In genomic region chr15:31302029-31302657, GRCh38 we compare ENCODE assay signal across 14 cellular contexts. TPM values are rescaled to one million over a fixed set of nuclear protein-coding genes. Genes with fewer than 3 reads are reported as not detected.
DNase-seq lines count a peak whose midpoint lies in the region; ATAC-seq and TF ChIP-seq lines count a peak whose summit lies in the region.
"Had no signal": no experiment of that assay in that cellular context is flagged by ENCODE, and none has a peak within 500 bp of the region (broad histone marks: within the 10 kb centered on the region; RNA-seq: fewer than 3 reads in every experiment).

No MANE protein-coding gene starts in this region.

- no peaks in the 10 kb centered on the region for H3K36me3 ChIP-seq in OCI-LY7 (ENCODE audit: insufficient read depth, low read length)
- no peaks in the 10 kb centered on the region for H3K36me3 ChIP-seq in brain microvascular endothelial cell (replicated peaks)
- H3K36me3 ChIP-seq: thoracic aorta had no signal

- peaks cover 93% of the 10 kb centered on the region for H3K4me1 ChIP-seq in OCI-LY7 (ENCODE audit: insufficient read depth, low read length, poor library complexity, severe bottlenecking)

- peak overlapping the region; percentile 99 for H3K27ac Mint-ChIP-seq in glutamatergic neuron (ENCODE audit: unreplicated experiment)
- H3K27ac Mint-ChIP-seq in stimulated activated naive B cell treated with anti-CD40 and anti-IgM and Interleukin-4, amounts not matched to agents 10 μg/mL and 1 μg/mL and 100 μg/mL, for 72 hours, result peak overlapping the region; percentile 59

- H3K79me2 ChIP-seq in OCI-LY7 (ENCODE audit: insufficient read depth, low read depth, low read length), result no peaks in the 10 kb centered on the region

- H3K9me3 Mint-ChIP-seq in glutamatergic neuron (ENCODE audit: unreplicated experiment), result peaks cover 31% of the 10 kb centered on the region
- no peaks in the 10 kb centered on the region for H3K9me3 Mint-ChIP-seq in stimulated activated naive B cell treated with anti-CD40 and anti-IgM and Interleukin-4, amounts not matched to agents 10 μg/mL and 1 μg/mL and 100 μg/mL, for 72 hours

- H3K27me3 ChIP-seq in brain microvascular endothelial cell (replicated peaks), result peaks cover 4% of the 10 kb centered on the region

- peak; percentile 54 for DNase-seq in activated CD8-positive, alpha-beta memory T cell treated with anti-CD3 and anti-CD28 coated beads for 24 hours
- DNase-seq in activated CD8-positive, alpha-beta memory T cell treated with anti-CD3 and anti-CD28 coated beads, Interleukin-2, amount 50 U/mL, for 4 hours, result no peak
- no peak for DNase-seq in OCI-LY7 (ENCODE audit: low spot score)
- no peak for DNase-seq in glutamatergic neuron
- no peak for DNase-seq in stimulated activated naive B cell treated with anti-CD40 and anti-IgM and Interleukin-4, amounts not matched to agents 10 μg/mL and 1 μg/mL and 100 μg/mL, for 72 hours
- DNase-seq in NCI-H1436 (lab: John Stamatoyannopoulos, UW), result no peak
- DNase-seq in brain microvascular endothelial cell, result no peak
- DNase-seq: ACHN; effector CD4-positive, alpha-beta T cell; mesenchymal stem cell; MM.1S had no signal

- peaks cover 30% of the 10 kb centered on the region for H3K27me3 Mint-ChIP-seq in glutamatergic neuron (ENCODE audit: unreplicated experiment)
- no peaks in the 10 kb centered on the region for H3K27me3 Mint-ChIP-seq in stimulated activated naive B cell treated with anti-CD40 and anti-IgM and Interleukin-4, amounts not matched to agents 10 μg/mL and 1 μg/mL and 100 μg/mL, for 72 hours

- H3K9me2 ChIP-seq in OCI-LY7 (ENCODE audit: insufficient read depth, low read length), result no peaks in the 10 kb centered on the region

- ATAC-seq in stimulated activated naive B cell treated with anti-CD40 and anti-IgM and Interleukin-4, amounts not matched to agents 10 μg/mL and 1 μg/mL and 100 μg/mL, for 72 hours (replicated peaks), result no peak
- no peak for ATAC-seq in GM18909 (IDR thresholded peaks at IDR 0.05; ENCODE audit: poor library complexity, unreplicated experiment)

- H3K4me1 Mint-ChIP-seq in glutamatergic neuron (ENCODE audit: low read depth, unreplicated experiment), result peaks cover 56% of the 10 kb centered on the region
- H3K4me1 Mint-ChIP-seq in stimulated activated naive B cell treated with anti-CD40 and anti-IgM and Interleukin-4, amounts not matched to agents 10 μg/mL and 1 μg/mL and 100 μg/mL, for 72 hours, result peaks cover 22 to 36% of the 10 kb centered on the region in 2 donors

- peak overlapping the region; percentile 70; the same call in 1 of the 2 replicates for H2AFZ ChIP-seq in OCI-LY7 (ENCODE audit: low read length)

- BruUV-seq in OCI-LY7 (replicated peaks; lab: Mats Ljungman, UMichigan), result no TSS peak

- intact Hi-C loops in OCI-LY7 (cut with micrococcal nuclease; ENCODE audit: unreplicated experiment), result no loop called here

- in situ Hi-C loops in brain microvascular endothelial cell (cut with HindIII; ENCODE audit: low pct_ligation_motif_present, low sequenced_read_pairs), result loop anchor here (25.0 kb wide), 1 partner anchor 90 kb away; no protein-coding TSS in a partner anchor

- H3K36me3 Mint-ChIP-seq in glutamatergic neuron (ENCODE audit: unreplicated experiment), result no peaks in the 10 kb centered on the region
- H3K36me3 Mint-ChIP-seq in stimulated activated naive B cell treated with anti-CD40 and anti-IgM and Interleukin-4, amounts not matched to agents 10 μg/mL and 1 μg/mL and 100 μg/mL, for 72 hours, result no peaks in the 10 kb centered on the region

- H3K27ac ChIP-seq in OCI-LY7 (ENCODE audit: low read depth, low read length, poor library complexity, severe bottlenecking) (peak overlapping the region; percentile 87), brain microvascular endothelial cell (no peak overlapping the region)
- H3K27ac ChIP-seq: SK-N-MC, thoracic aorta had no signal

- peak overlapping the region; percentile 70 for H3K4me3 Mint-ChIP-seq in glutamatergic neuron (ENCODE audit: unreplicated experiment)
- H3K4me3 Mint-ChIP-seq in stimulated activated naive B cell treated with anti-CD40 and anti-IgM and Interleukin-4, amounts not matched to agents 10 μg/mL and 1 μg/mL and 100 μg/mL, for 72 hours, result no peak overlapping the region

- POLR2A ChIA-PET in OCI-LY7 (lab: Charles Lee), result interaction anchor here (1.8 kb wide), 1 partner anchor 71 kb away, joined by 3 read pairs; no protein-coding TSS in a partner anchor

- no peaks in the 10 kb centered on the region for H3K9me3 ChIP-seq in OCI-LY7 (ENCODE audit: low read length)
- H3K9me3 ChIP-seq: thoracic aorta had no signal

- peak overlapping the region; percentile 65 for H3K4me2 ChIP-seq in OCI-LY7 (ENCODE audit: low read length)

- CTCF ChIA-PET in OCI-LY7 (lab: Charles Lee; ENCODE audit: unreplicated experiment), result interaction anchor here (1.3 kb wide), 1 partner anchor 37 kb away, joined by 5 read pairs; no protein-coding TSS in a partner anchor

- no peaks in the 10 kb centered on the region for H4K20me1 ChIP-seq in OCI-LY7 (ENCODE audit: insufficient read depth, low read length)

- H3K4me3 ChIP-seq in OCI-LY7 (ENCODE audit: low read depth, low read length, poor library complexity, severe bottlenecking) (peak overlapping the region; percentile 43), brain microvascular endothelial cell (ENCODE audit: low read depth, low read length) (no peak overlapping the region)
- H3K4me3 ChIP-seq: SK-N-MC, thoracic aorta had no signal

- TF ChIP-seq CTCF in OCI-LY7 (conservative IDR thresholded peaks at IDR 0.05; ENCODE audit: low read length) (no peak), glutamatergic neuron (IDR thresholded peaks at IDR 0.05; ENCODE audit: partially characterized antibody, unreplicated experiment) (no peak), brain microvascular endothelial cell (IDR thresholded peaks at IDR 0.05; ENCODE audit: low read depth, low read length, missing control alignments) (no peak)

RNA-seq across cellular contexts. Expression of gene KLF13, which starts 24.5 kb away (rescaled TPM):
- total RNA-seq in OCI-LY7 (2014; rRNA removed; shearing (Covaris generic)), result 62.0 and 64.6 TPM in 2 replicates
- total RNA-seq in OCI-LY7 (2022) (62.6 and 63.2 TPM in 2 replicates), glutamatergic neuron (ENCODE audit: unreplicated experiment) (141 TPM)
